In genomic region chr11:6219359-6219758, GRCh38 we compare ENCODE assay signal across 11 cellular contexts. TPM values are rescaled to one million over a fixed set of nuclear protein-coding genes. Genes with fewer than 3 reads are reported as not detected.
DNase-seq lines count a peak whose midpoint lies in the region; ATAC-seq and TF ChIP-seq lines count a peak whose summit lies in the region.
"Had no signal": no experiment of that assay in that cellular context is flagged by ENCODE, and none has a peak within 500 bp of the region (broad histone marks: within the 10 kb centered on the region; RNA-seq: fewer than 3 reads in every experiment).

No MANE protein-coding gene starts in this region.

- H3K4me3 ChIP-seq in heart right ventricle: no peak overlapping the region
- H3K4me3 ChIP-seq in skin epidermis: no peak overlapping the region

- no peaks in the 10 kb centered on the region for H3K27me3 Mint-ChIP-seq in activated T-helper 1 cell treated with anti-CD3 and anti-CD28 coated beads, Interleukin-12 subunit alpha, Interleukin-12 subunit beta, Interleukin-2, Interleukin-4 antibody, amounts not matched to agents 30 ng/mL and 10 ng/mL and 1 ng/mL, durations not matched to agents 14 hours and 24 hours and 36 hours (ENCODE audit: insufficient read depth)
- H3K27me3 Mint-ChIP-seq in stimulated activated naive CD8-positive, alpha-beta T cell treated with anti-CD3 and anti-CD28 coated beads, Interleukin-15, amount 100 ng/mL, for 72 hours: no peaks in the 10 kb centered on the region
- H3K27me3 Mint-ChIP-seq in activated T-cell treated with anti-CD3 and anti-CD28 coated beads, Interleukin-2, amount 50 U/mL, for 4 hours (ENCODE audit: low read depth): no peaks in the 10 kb centered on the region

- intact Hi-C loops in activated T-helper 1 cell treated with anti-CD3 and anti-CD28 coated beads, Interleukin-12 subunit alpha, Interleukin-12 subunit beta, Interleukin-2, Interleukin-4 antibody, amounts not matched to agents 30 ng/mL and 10 ng/mL and 1 ng/mL, durations not matched to agents 14 hours and 24 hours and 36 hours (cut with micrococcal nuclease): no loop called here
- intact Hi-C loops in heart right ventricle (cut with DNase I): no loop called here

- WGBS in heart right ventricle, 2 donors: 40 to 58% methylated on average over 2 of the region's 2 CpGs

- H3K9me3 Mint-ChIP-seq in activated T-helper 1 cell treated with anti-CD3 and anti-CD28 coated beads, Interleukin-12 subunit alpha, Interleukin-12 subunit beta, Interleukin-2, Interleukin-4 antibody, amounts not matched to agents 30 ng/mL and 10 ng/mL and 1 ng/mL, durations not matched to agents 14 hours and 24 hours and 36 hours: no peaks in the 10 kb centered on the region
- H3K9me3 Mint-ChIP-seq in stimulated activated naive CD8-positive, alpha-beta T cell treated with anti-CD3 and anti-CD28 coated beads, Interleukin-15, amount 100 ng/mL, for 72 hours: no peaks in the 10 kb centered on the region
- no peaks in the 10 kb centered on the region for H3K9me3 Mint-ChIP-seq in activated T-cell treated with anti-CD3 and anti-CD28 coated beads, Interleukin-2, amount 50 U/mL, for 4 hours
- H3K9me3 Mint-ChIP-seq: mesothelial cell of epicardium, WTC11 had no signal

- H3K27ac Mint-ChIP-seq in activated T-helper 1 cell treated with anti-CD3 and anti-CD28 coated beads, Interleukin-12 subunit alpha, Interleukin-12 subunit beta, Interleukin-2, Interleukin-4 antibody, amounts not matched to agents 30 ng/mL and 10 ng/mL and 1 ng/mL, durations not matched to agents 14 hours and 24 hours and 36 hours: peak overlapping the region; percentile 42
- H3K27ac Mint-ChIP-seq in stimulated activated naive CD8-positive, alpha-beta T cell treated with anti-CD3 and anti-CD28 coated beads, Interleukin-15, amount 100 ng/mL, for 72 hours: peak overlapping the region in 1 of 2 donors; percentile 14
- H3K27ac Mint-ChIP-seq: mesothelial cell of epicardium, WTC11 had no signal

- ATAC-seq in heart right ventricle: peak in 7 of 8 donors; percentile 57 to 88 (median 79)
- ATAC-seq in stimulated activated naive CD8-positive, alpha-beta T cell treated with anti-CD3 and anti-CD28 coated beads, Interleukin-15, amount 100 ng/mL, for 72 hours: no peak
- ATAC-seq in activated T-cell treated with anti-CD3 and anti-CD28 coated beads, Interleukin-2, amount 50 U/mL, for 4 hours: no peak
- ATAC-seq: WTC11 had no signal

- TF ChIP-seq CTCF in heart right ventricle (IDR thresholded peaks at IDR 0.05): no peak

- DNase-seq in GM04503 (ENCODE audit: low read depth): peak; percentile 92
- DNase-seq in activated T-helper 1 cell treated with anti-CD3 and anti-CD28 coated beads, Interleukin-12 subunit alpha, Interleukin-12 subunit beta, Interleukin-2, Interleukin-4 antibody, amounts not matched to agents 30 ng/mL and 10 ng/mL and 1 ng/mL, durations not matched to agents 14 hours and 24 hours and 36 hours (ENCODE audit: low spot score): no peak
- peak in 1 of 2 donors; percentile 38 for DNase-seq in heart right ventricle
- no peak for DNase-seq in stimulated activated naive CD8-positive, alpha-beta T cell treated with anti-CD3 and anti-CD28 coated beads, Interleukin-15, amount 100 ng/mL, for 72 hours
- DNase-seq in stimulated activated CD4-positive, alpha-beta T cell treated with anti-CD3 and anti-CD28 coated beads, Interleukin-4, amount 100 ng/mL, for 1 hour: no peak
- DNase-seq in activated T-cell treated with anti-CD3 and anti-CD28 coated beads, Interleukin-2, amount 50 U/mL, for 4 hours: no peak
- DNase-seq in SKM-1 (lab: John Stamatoyannopoulos, UW; ENCODE audit: unreplicated experiment): no peak
- DNase-seq: NCI-H748 treated with DMSO at 0.1 percent for 48 hours had no signal

- H3K9me3 ChIP-seq in heart right ventricle: no peaks in the 10 kb centered on the region

- H3K4me3 Mint-ChIP-seq in activated T-helper 1 cell treated with anti-CD3 and anti-CD28 coated beads, Interleukin-12 subunit alpha, Interleukin-12 subunit beta, Interleukin-2, Interleukin-4 antibody, amounts not matched to agents 30 ng/mL and 10 ng/mL and 1 ng/mL, durations not matched to agents 14 hours and 24 hours and 36 hours: no peak overlapping the region
- H3K4me3 Mint-ChIP-seq in stimulated activated naive CD8-positive, alpha-beta T cell treated with anti-CD3 and anti-CD28 coated beads, Interleukin-15, amount 100 ng/mL, for 72 hours: no peak overlapping the region
- no peak overlapping the region for H3K4me3 Mint-ChIP-seq in activated T-cell treated with anti-CD3 and anti-CD28 coated beads, Interleukin-2, amount 50 U/mL, for 4 hours
- H3K4me3 Mint-ChIP-seq: mesothelial cell of epicardium, WTC11 had no signal

- no peaks in the 10 kb centered on the region for H3K27me3 ChIP-seq in heart right ventricle

- peaks cover 35% of the 10 kb centered on the region for H3K36me3 Mint-ChIP-seq in activated T-helper 1 cell treated with anti-CD3 and anti-CD28 coated beads, Interleukin-12 subunit alpha, Interleukin-12 subunit beta, Interleukin-2, Interleukin-4 antibody, amounts not matched to agents 30 ng/mL and 10 ng/mL and 1 ng/mL, durations not matched to agents 14 hours and 24 hours and 36 hours (ENCODE audit: low read depth)
- H3K36me3 Mint-ChIP-seq in activated T-cell treated with anti-CD3 and anti-CD28 coated beads, Interleukin-2, amount 50 U/mL, for 4 hours (ENCODE audit: insufficient read depth): peaks cover 63% of the 10 kb centered on the region

- H3K4me1 Mint-ChIP-seq in activated T-helper 1 cell treated with anti-CD3 and anti-CD28 coated beads, Interleukin-12 subunit alpha, Interleukin-12 subunit beta, Interleukin-2, Interleukin-4 antibody, amounts not matched to agents 30 ng/mL and 10 ng/mL and 1 ng/mL, durations not matched to agents 14 hours and 24 hours and 36 hours (ENCODE audit: low read depth): peaks cover 10% of the 10 kb centered on the region
- peaks cover 5% of the 10 kb centered on the region for H3K4me1 Mint-ChIP-seq in stimulated activated naive CD8-positive, alpha-beta T cell treated with anti-CD3 and anti-CD28 coated beads, Interleukin-15, amount 100 ng/mL, for 72 hours
- peaks cover 2% of the 10 kb centered on the region for H3K4me1 Mint-ChIP-seq in activated T-cell treated with anti-CD3 and anti-CD28 coated beads, Interleukin-2, amount 50 U/mL, for 4 hours (ENCODE audit: low read depth)
- H3K4me1 Mint-ChIP-seq: WTC11 had no signal

- H3K27ac ChIP-seq in heart right ventricle: peak overlapping the region in 6 of 10 donors; percentile 33 to 67 (median 50)
- peak overlapping the region in 14 of 21 experiments; percentile 9 to 81 (median 40) for H3K27ac ChIP-seq in skin epidermis

- H3K4me1 ChIP-seq in heart right ventricle: peaks cover 0 to 26% (median 10%) of the 10 kb centered on the region in 9 donors

- H3K36me3 ChIP-seq in heart right ventricle: peaks cover 0 to 100% (median 58%) of the 10 kb centered on the region in 9 donors

RNA-seq across cellular contexts. Expression of gene C11orf42, which starts 14.0 kb away (rescaled TPM):
- not detected in 2 replicates for total RNA-seq in activated T-helper 1 cell treated with anti-CD3 and anti-CD28 coated beads, Interleukin-12 subunit alpha, Interleukin-12 subunit beta, Interleukin-2, Interleukin-4 antibody, amounts not matched to agents 30 ng/mL and 10 ng/mL and 1 ng/mL, durations not matched to agents 14 hours and 24 hours and 36 hours
- not detected for total RNA-seq in heart right ventricle
- polyA plus RNA-seq in heart right ventricle: not detected
- not detected for total RNA-seq in activated T-cell treated with anti-CD3 and anti-CD28 coated beads, Interleukin-2, amount 50 U/mL, for 4 hours
- total RNA-seq: mesothelial cell of epicardium, WTC11 had no signal

RNA-seq across cellular contexts. Expression of gene FHIP1B, which starts 15.1 kb away (rescaled TPM):
- 19.3 TPM in 2 replicates for total RNA-seq in activated T-helper 1 cell treated with anti-CD3 and anti-CD28 coated beads, Interleukin-12 subunit alpha, Interleukin-12 subunit beta, Interleukin-2, Interleukin-4 antibody, amounts not matched to agents 30 ng/mL and 10 ng/mL and 1 ng/mL, durations not matched to agents 14 hours and 24 hours and 36 hours
- total RNA-seq in heart right ventricle: 10 to 100 TPM; 13.4 to 17.3 (median 14.3) TPM
- polyA plus RNA-seq in heart right ventricle: 10 to 100 TPM; 20.2 to 23.3 TPM
- 10 to 100 TPM; 21.5 to 27.1 (median 22.9) TPM for total RNA-seq in activated T-cell treated with anti-CD3 and anti-CD28 coated beads, Interleukin-2, amount 50 U/mL, for 4 hours

RNA-seq across cellular contexts. Expression of gene CNGA4, which starts 19.5 kb away (rescaled TPM):
- total RNA-seq in activated T-helper 1 cell treated with anti-CD3 and anti-CD28 coated beads, Interleukin-12 subunit alpha, Interleukin-12 subunit beta, Interleukin-2, Interleukin-4 antibody, amounts not matched to agents 30 ng/mL and 10 ng/mL and 1 ng/mL, durations not matched to agents 14 hours and 24 hours and 36 hours: 0.10 TPM in 1 of 2 replicates, not detected in the other
- total RNA-seq in heart right ventricle: under 1 TPM in 1 of 10 donors, not detected in 9; 0.13 TPM
- under 1 TPM in 1 of 2 donors, not detected in 1; 0.01 TPM for polyA plus RNA-seq in heart right ventricle
- not detected for total RNA-seq in activated T-cell treated with anti-CD3 and anti-CD28 coated beads, Interleukin-2, amount 50 U/mL, for 4 hours

RNA-seq across cellular contexts. Expression of gene OR52W1, which starts 20.3 kb away (rescaled TPM):
- not detected in 2 replicates for total RNA-seq in activated T-helper 1 cell treated with anti-CD3 and anti-CD28 coated beads, Interleukin-12 subunit alpha, Interleukin-12 subunit beta, Interleukin-2, Interleukin-4 antibody, amounts not matched to agents 30 ng/mL and 10 ng/mL and 1 ng/mL, durations not matched to agents 14 hours and 24 hours and 36 hours
- total RNA-seq in heart right ventricle: not detected
- polyA plus RNA-seq in heart right ventricle: not detected
- not detected for total RNA-seq in activated T-cell treated with anti-CD3 and anti-CD28 coated beads, Interleukin-2, amount 50 U/mL, for 4 hours
- total RNA-seq: mesothelial cell of epicardium, WTC11 had no signal

RNA-seq across cellular contexts. Expression of gene CCKBR, which starts 40.3 kb away (rescaled TPM):
- not detected in 2 replicates for total RNA-seq in activated T-helper 1 cell treated with anti-CD3 and anti-CD28 coated beads, Interleukin-12 subunit alpha, Interleukin-12 subunit beta, Interleukin-2, Interleukin-4 antibody, amounts not matched to agents 30 ng/mL and 10 ng/mL and 1 ng/mL, durations not matched to agents 14 hours and 24 hours and 36 hours
- not detected for total RNA-seq in heart right ventricle
- under 1 TPM in 1 of 2 donors, not detected in 1; 0.15 TPM for polyA plus RNA-seq in heart right ventricle
- total RNA-seq in activated T-cell treated with anti-CD3 and anti-CD28 coated beads, Interleukin-2, amount 50 U/mL, for 4 hours: not detected

Comparison
In these comparisons a context has a peak if more than half of its experiments do, and no peak if none do; other contexts are left out.
1. ATAC-seq: peak in heart right ventricle (7 of 8); none in stimulated activated naive CD8-positive, alpha-beta T cell treated with anti-CD3 and anti-CD28 coated beads, Interleukin-15, amount 100 ng/mL, for 72 hours (single experiment) and activated T-cell treated with anti-CD3 and anti-CD28 coated beads, Interleukin-2, amount 50 U/mL, for 4 hours (0 of 2).